In the genomic region with DNA sequence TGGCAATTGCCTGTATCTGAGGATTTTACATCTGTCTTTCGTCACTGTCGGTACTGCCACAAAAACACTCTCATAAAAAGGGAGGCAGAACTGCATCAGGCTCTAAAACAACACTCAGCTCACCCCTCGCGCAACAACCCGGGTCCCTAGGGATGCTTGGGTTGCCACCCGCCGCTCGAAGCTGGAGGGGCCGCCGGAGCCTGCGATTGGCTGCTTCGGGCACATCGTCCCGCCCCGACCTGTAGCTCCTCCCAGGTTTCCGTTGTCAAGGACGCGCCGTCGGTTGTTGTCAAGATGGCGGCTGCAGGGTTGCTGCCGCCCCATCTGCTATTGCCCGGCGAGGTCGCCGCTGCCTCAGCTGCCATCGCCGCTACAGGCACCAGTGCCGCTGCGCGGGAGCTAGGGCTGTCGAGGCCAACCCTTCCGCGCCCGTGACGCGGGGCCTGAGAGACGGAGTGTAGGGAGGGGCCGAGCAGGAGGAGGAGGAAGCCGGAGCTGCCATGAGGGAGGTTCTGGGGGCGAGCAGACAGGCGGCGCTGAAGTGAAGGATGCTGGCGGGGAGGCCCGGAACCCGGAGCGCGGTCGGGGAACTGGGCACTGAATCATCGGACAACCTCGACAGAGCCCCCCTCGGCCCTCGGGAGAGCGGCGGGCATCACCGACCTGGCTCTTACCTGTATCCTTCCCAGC, we compare ENCODE assay signal across 8 cellular contexts. TPM values are rescaled to one million over a fixed set of nuclear protein-coding genes. Genes with fewer than 3 reads are reported as not detected.
DNase-seq lines count a peak whose midpoint lies in the region; ATAC-seq and TF ChIP-seq lines count a peak whose summit lies in the region.

A gene with protein sequence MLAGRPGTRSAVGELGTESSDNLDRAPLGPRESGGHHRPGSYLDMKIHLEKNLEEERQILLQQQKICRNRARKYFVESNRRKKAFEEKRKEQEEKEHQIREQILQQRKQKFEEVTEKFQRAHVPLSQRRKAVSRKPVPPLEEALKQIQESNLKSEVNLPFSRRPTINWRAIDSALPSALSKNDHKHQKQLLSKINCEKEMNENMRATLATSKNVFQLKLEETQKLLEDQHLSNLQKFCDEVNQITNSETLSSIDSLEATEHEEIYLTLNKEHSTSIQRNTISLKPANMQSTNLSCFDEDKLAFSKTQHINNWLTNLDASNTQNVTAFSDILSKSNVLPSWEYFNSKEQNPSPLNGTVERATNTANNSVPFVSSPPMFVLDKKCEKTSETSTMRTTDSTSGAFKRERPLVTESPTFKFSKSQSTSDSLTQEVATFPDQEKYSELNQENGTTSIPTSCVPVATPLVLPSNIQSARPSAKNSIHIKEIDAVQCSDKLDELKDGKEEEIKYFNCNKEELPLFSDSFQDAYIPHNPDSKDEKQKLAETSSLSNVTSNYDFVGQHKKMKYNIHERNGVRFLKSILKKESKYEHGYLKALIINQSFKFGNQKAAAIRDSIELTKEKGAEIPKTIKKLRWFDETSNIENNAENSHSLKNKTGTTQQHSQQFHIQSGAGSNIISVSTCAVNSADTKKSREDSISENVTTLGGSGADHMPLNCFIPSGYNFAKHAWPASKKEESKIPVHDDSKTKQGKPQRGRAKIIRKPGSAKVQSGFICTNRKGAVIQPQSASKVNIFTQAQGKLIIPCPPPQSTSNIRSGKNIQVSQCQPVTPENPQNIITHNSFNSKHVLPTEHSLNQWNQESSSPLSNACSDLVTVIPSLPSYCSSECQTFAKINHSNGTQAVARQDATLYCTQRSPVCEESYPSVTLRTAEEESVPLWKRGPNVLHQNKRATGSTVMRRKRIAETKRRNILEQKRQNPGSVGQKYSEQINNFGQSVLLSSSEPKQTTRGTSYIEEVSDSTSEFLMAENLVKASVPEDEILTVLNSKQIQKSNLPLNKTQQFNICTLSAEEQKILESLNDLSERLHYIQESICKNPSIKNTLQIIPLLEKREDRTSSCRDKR (plus strand): TSS at position 274 of the 690 bp plus-strand sequence. CDS start 275 bp downstream, at position 549.

- H3K4me3 ChIP-seq in Jurkat, Clone E6-1 (ENCODE audit: low read length): peak within 1 kb of the TSS; percentile 69
- H3K4me3 ChIP-seq in Panc1 (ENCODE audit: low read depth in 2 of 2, low read length in 2 of 2): peak within 1 kb of the TSS; percentile 79 to 82
- H3K4me3 ChIP-seq in fibroblast of pulmonary artery (replicated peaks; ENCODE audit: low read depth, low read length): peak within 1 kb of the TSS; percentile 78

- POLR2A ChIA-PET in Panc1 (lab: Charles Lee): interaction anchor here (0.5 to 0.6 kb wide), 3 partner anchors 47 to 773 kb away, joined by 3 read pairs; no protein-coding TSS in a partner anchor

- H3K4me3 Mint-ChIP-seq in natural killer cell treated with Interleukin-12 subunit alpha and Interleukin-12 subunit beta and Interleukin-15 and Interleukin-18, amount 100 ng/mL, for 72 hours: peak within 1 kb of the TSS; percentile 87

- peaks cover 2 to 13% of the 10 kb centered on the region in 2 donors for H3K27me3 Mint-ChIP-seq in natural killer cell treated with Interleukin-12 subunit alpha and Interleukin-12 subunit beta and Interleukin-15 and Interleukin-18, amount 100 ng/mL, for 72 hours

- peak; percentile 72 for DNase-seq in DMS114 treated with DMSO at 0.1 percent for 48 hours (lab: John Stamatoyannopoulos, UW; ENCODE audit: unreplicated experiment)
- peak; percentile 80 for DNase-seq in Jurkat, Clone E6-1 (ENCODE audit: low read depth, low spot score)
- peak; percentile 81 for DNase-seq in Panc1 (ENCODE audit: low read depth, low spot score)
- DNase-seq in activated T-helper 9 cell treated with anti-CD3 and anti-CD28 coated beads, Interleukin-2, amount 50 U/mL, for 16 hours (ENCODE audit: low read depth): peak; percentile 88
- DNase-seq in fibroblast of pulmonary artery (ENCODE audit: low read depth): peak; percentile 97
- peak; percentile 93 for DNase-seq in natural killer cell treated with Interleukin-12 subunit alpha and Interleukin-12 subunit beta and Interleukin-15 and Interleukin-18, amount 100 ng/mL, for 72 hours (ENCODE audit: low spot score)
- peak; percentile 91 for DNase-seq in stimulated activated naive CD4-positive, alpha-beta T cell treated with Interleukin-2 at 50 U/mL for 16 hours (lab: John Stamatoyannopoulos, UW)

- intact Hi-C loops in Panc1 (cut with micrococcal nuclease; ENCODE audit: unreplicated experiment): loop anchor here (10.0 kb wide), 2 partner anchors 90 to 400 kb away; a partner anchor contains a TSS

- no peaks in the 10 kb centered on the region for H3K27me3 ChIP-seq in Panc1 (ENCODE audit: control insufficient read depth, insufficient read depth, low read length)

- H3K9me3 ChIP-seq in Panc1 (ENCODE audit: control insufficient read depth, insufficient read depth, low read depth, low read length): no peaks in the 10 kb centered on the region

- in situ Hi-C loops in Panc1 (cut with HindIII; ENCODE audit: low pct_unique_long_range_greater_than_20kb, low sequenced_read_pairs): no loop called here

- peak within 1 kb of the TSS; percentile 94 for H3K27ac ChIP-seq in Panc1 (ENCODE audit: low read length)

- CTCF ChIA-PET in Panc1 (lab: Charles Lee): interaction anchor here (0.6 to 1.0 kb wide), 2 partner anchors 54 to 92 kb away, joined by 3 to 4 read pairs; no protein-coding TSS in a partner anchor

- no peaks in the 10 kb centered on the region for H3K36me3 Mint-ChIP-seq in natural killer cell treated with Interleukin-12 subunit alpha and Interleukin-12 subunit beta and Interleukin-15 and Interleukin-18, amount 100 ng/mL, for 72 hours

- peak within 1 kb of the TSS; percentile 78 to 91 for H3K27ac Mint-ChIP-seq in natural killer cell treated with Interleukin-12 subunit alpha and Interleukin-12 subunit beta and Interleukin-15 and Interleukin-18, amount 100 ng/mL, for 72 hours

- peaks cover 37% of the 10 kb centered on the region for H3K4me1 ChIP-seq in Panc1 (ENCODE audit: control insufficient read depth, insufficient read depth, low read length)

- peak; percentile 78 for TF ChIP-seq CTCF in Panc1 (IDR thresholded peaks at IDR 0.05)
- TF ChIP-seq CTCF in fibroblast of pulmonary artery (IDR thresholded peaks at IDR 0.05; ENCODE audit: low read length, missing control alignments): peak; percentile 54

- peak; percentile 100 for ATAC-seq in GM21717 (IDR thresholded peaks at IDR 0.05; ENCODE audit: unreplicated experiment)
- peak; percentile 97 for ATAC-seq in Panc1
- peak; percentile 96 to 97 for ATAC-seq in natural killer cell treated with Interleukin-12 subunit alpha and Interleukin-12 subunit beta and Interleukin-15 and Interleukin-18, amount 100 ng/mL, for 72 hours

- no peaks in the 10 kb centered on the region for H3K36me3 ChIP-seq in Panc1 (ENCODE audit: control insufficient read depth, insufficient read depth, low read length)

- H3K4me1 Mint-ChIP-seq in natural killer cell treated with Interleukin-12 subunit alpha and Interleukin-12 subunit beta and Interleukin-15 and Interleukin-18, amount 100 ng/mL, for 72 hours (ENCODE audit: low read depth in 2 of 2): peaks cover 31 to 43% of the 10 kb centered on the region in 2 donors

- no TSS peak for BruUV-seq in Panc1 (replicated peaks; lab: Mats Ljungman, UMichigan)

- H3K9me3 Mint-ChIP-seq in natural killer cell treated with Interleukin-12 subunit alpha and Interleukin-12 subunit beta and Interleukin-15 and Interleukin-18, amount 100 ng/mL, for 72 hours: no peaks in the 10 kb centered on the region

RNA-seq across cellular contexts. Expression of the gene that starts here (rescaled TPM):
- 0.70 TPM for polyA plus RNA-seq in Jurkat, Clone E6-1 (2012; ENCODE audit: insufficient read depth, insufficient read length)
- total RNA-seq in Panc1 (2021; ENCODE audit: unreplicated experiment): 6.6 TPM
- polyA plus RNA-seq in Panc1 (2012; ENCODE audit: insufficient read length): 2.0 TPM
- 1 to 10 TPM; 1.5 to 2.5 TPM for total RNA-seq in natural killer cell treated with Interleukin-12 subunit alpha and Interleukin-12 subunit beta and Interleukin-15 and Interleukin-18, amount 100 ng/mL, for 72 hours

Comparison
In these comparisons a context has a peak if more than half of its experiments do, and no peak if none do; other contexts are left out.
1. Peak in every context shown above with its lines: DNase-seq, ATAC-seq, H3K4me3 ChIP-seq and H3K27ac ChIP-seq.